8 cellular contexts compared by ENCODE assay signal in genomic region chr14:103847439-103847953, GRCh38. TPM values are rescaled to one million over a fixed set of nuclear protein-coding genes. Genes with fewer than 3 reads are reported as not detected.
DNase-seq lines count a peak whose midpoint lies in the region; ATAC-seq and TF ChIP-seq lines count a peak whose summit lies in the region.

A gene with protein sequence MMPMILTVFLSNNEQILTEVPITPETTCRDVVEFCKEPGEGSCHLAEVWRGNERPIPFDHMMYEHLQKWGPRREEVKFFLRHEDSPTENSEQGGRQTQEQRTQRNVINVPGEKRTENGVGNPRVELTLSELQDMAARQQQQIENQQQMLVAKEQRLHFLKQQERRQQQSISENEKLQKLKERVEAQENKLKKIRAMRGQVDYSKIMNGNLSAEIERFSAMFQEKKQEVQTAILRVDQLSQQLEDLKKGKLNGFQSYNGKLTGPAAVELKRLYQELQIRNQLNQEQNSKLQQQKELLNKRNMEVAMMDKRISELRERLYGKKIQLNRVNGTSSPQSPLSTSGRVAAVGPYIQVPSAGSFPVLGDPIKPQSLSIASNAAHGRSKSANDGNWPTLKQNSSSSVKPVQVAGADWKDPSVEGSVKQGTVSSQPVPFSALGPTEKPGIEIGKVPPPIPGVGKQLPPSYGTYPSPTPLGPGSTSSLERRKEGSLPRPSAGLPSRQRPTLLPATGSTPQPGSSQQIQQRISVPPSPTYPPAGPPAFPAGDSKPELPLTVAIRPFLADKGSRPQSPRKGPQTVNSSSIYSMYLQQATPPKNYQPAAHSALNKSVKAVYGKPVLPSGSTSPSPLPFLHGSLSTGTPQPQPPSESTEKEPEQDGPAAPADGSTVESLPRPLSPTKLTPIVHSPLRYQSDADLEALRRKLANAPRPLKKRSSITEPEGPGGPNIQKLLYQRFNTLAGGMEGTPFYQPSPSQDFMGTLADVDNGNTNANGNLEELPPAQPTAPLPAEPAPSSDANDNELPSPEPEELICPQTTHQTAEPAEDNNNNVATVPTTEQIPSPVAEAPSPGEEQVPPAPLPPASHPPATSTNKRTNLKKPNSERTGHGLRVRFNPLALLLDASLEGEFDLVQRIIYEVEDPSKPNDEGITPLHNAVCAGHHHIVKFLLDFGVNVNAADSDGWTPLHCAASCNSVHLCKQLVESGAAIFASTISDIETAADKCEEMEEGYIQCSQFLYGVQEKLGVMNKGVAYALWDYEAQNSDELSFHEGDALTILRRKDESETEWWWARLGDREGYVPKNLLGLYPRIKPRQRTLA (minus strand): TSS chr14:103847575. CDS start chr14:103847307, 268 bp downstream.

- H3K27me3 Mint-ChIP-seq in activated naive CD4-positive, alpha-beta T cell treated with anti-CD3 and anti-CD28 coated beads for 36 hours (ENCODE audit: low read depth) = no peaks in the 10 kb centered on the region

- intact Hi-C loops in activated naive CD4-positive, alpha-beta T cell treated with anti-CD3 and anti-CD28 coated beads for 36 hours (cut with micrococcal nuclease) = loop anchor here (5.0 kb wide), 1 partner anchor 445 kb away; no protein-coding TSS in a partner anchor

- H3K27ac ChIP-seq in SJCRH30 = no peak within 1 kb of the TSS
- peak within 1 kb of the TSS; percentile 14 to 98 (median 86) for H3K27ac ChIP-seq in gastroesophageal sphincter
- H3K27ac ChIP-seq in substantia nigra (ENCODE audit: low read depth, low read length, poor library complexity, severe bottlenecking) = peak within 1 kb of the TSS; percentile 76

- no peaks in the 10 kb centered on the region for H3K9me3 Mint-ChIP-seq in activated naive CD4-positive, alpha-beta T cell treated with anti-CD3 and anti-CD28 coated beads for 36 hours

- H3K27me3 ChIP-seq in SJCRH30 (0 out of 2 replicates have a peak, but pooled peaks cover 3% of the 10 kb centered on the region), gastroesophageal sphincter (no peaks in the 10 kb centered on the region)

- H3K4me1 ChIP-seq in SJCRH30 (peaks cover 6% of the 10 kb centered on the region; the same call in 1 of the 2 replicates), gastroesophageal sphincter (peaks cover 0 to 30% (median 15%) of the 10 kb centered on the region in 3 donors)

- H3K36me3 Mint-ChIP-seq in activated naive CD4-positive, alpha-beta T cell treated with anti-CD3 and anti-CD28 coated beads for 36 hours (ENCODE audit: low read depth) = no peaks in the 10 kb centered on the region

- H3K4me3 ChIP-seq in SJCRH30 (peak within 1 kb of the TSS; percentile 79), gastroesophageal sphincter (peak within 1 kb of the TSS; percentile 55 to 92)

- H3K9me3 ChIP-seq in SJCRH30 (replicated peaks) = no peaks in the 10 kb centered on the region
- H3K9me3 ChIP-seq in gastroesophageal sphincter = no peaks in the 10 kb centered on the region

- DNase-seq in ELF-1 (ENCODE audit: low read depth, low spot score) (peak; percentile 73), GOT3 (lab: John Stamatoyannopoulos, UW) (peak; percentile 8), LoVo (ENCODE audit: low spot score) (peak; percentile 92), SJCRH30 (peak; percentile 94 to 95), non-pigmented ciliary epithelial cell (ENCODE audit: low read depth) (peak; percentile 15), substantia nigra (lab: John Stamatoyannopoulos, UW) (peak; percentile 21 to 97 (median 85))
- peak; percentile 93 for DNase-seq in activated naive CD4-positive, alpha-beta T cell treated with anti-CD3 and anti-CD28 coated beads for 36 hours

- CTCF ChIA-PET in activated naive CD4-positive, alpha-beta T cell treated with anti-CD3 and anti-CD28 coated beads for 36 hours (lab: Charles Lee) = no interaction called here

- ATAC-seq in gastroesophageal sphincter = peak; percentile 97

- TF ChIP-seq EP300 in gastroesophageal sphincter (IDR thresholded peaks at IDR 0.05) = no peak

- peak within 1 kb of the TSS; percentile 86 for H3K4me3 Mint-ChIP-seq in activated naive CD4-positive, alpha-beta T cell treated with anti-CD3 and anti-CD28 coated beads for 36 hours

- no peak within 1 kb of the TSS for H3K27ac Mint-ChIP-seq in activated naive CD4-positive, alpha-beta T cell treated with anti-CD3 and anti-CD28 coated beads for 36 hours

- peak; percentile 41 to 66 for TF ChIP-seq POLR2A in gastroesophageal sphincter (IDR thresholded peaks at IDR 0.05)

- whole genome bisulfite sequencing in gastroesophageal sphincter (ENCODE audit: low coverage in 1 of 2), 2 donors = no CpG with 5 or more reads among the region's 73 CpGs

- H3K36me3 ChIP-seq in SJCRH30 (no peaks in the 10 kb centered on the region), gastroesophageal sphincter (peaks cover 0 to 15% of the 10 kb centered on the region in 2 donors)

- TF ChIP-seq CTCF in gastroesophageal sphincter (IDR thresholded peaks at IDR 0.05) = peak in 1 of 4 experiments; percentile 17

- peaks cover 15% of the 10 kb centered on the region for H3K4me1 Mint-ChIP-seq in activated naive CD4-positive, alpha-beta T cell treated with anti-CD3 and anti-CD28 coated beads for 36 hours (ENCODE audit: low read depth)

RNA-seq across cellular contexts. Expression of the gene that starts here (rescaled TPM):
- 8.1 and 10.5 TPM in 2 replicates for total RNA-seq in SJCRH30 (2014; rRNA removed; shearing (Covaris generic))
- total RNA-seq in activated naive CD4-positive, alpha-beta T cell treated with anti-CD3 and anti-CD28 coated beads for 36 hours = 1 to 10 TPM; 8.0 to 8.6 TPM
- 10 to 100 TPM; 13.9 to 24.8 (median 17.5) TPM for total RNA-seq in gastroesophageal sphincter

Comparison
In these comparisons a context has a peak if more than half of its experiments do, and no peak if none do; other contexts are left out.
1. DNase-seq: peak in every context shown above with its lines; median percentile 94 in SJCRH30; 93 in activated naive CD4-positive, alpha-beta T cell treated with anti-CD3 and anti-CD28 coated beads for 36 hours; 92 in LoVo; 85 in substantia nigra; 73 in ELF-1; 15 in non-pigmented ciliary epithelial cell; 8 in GOT3.